In the genomic region with DNA sequence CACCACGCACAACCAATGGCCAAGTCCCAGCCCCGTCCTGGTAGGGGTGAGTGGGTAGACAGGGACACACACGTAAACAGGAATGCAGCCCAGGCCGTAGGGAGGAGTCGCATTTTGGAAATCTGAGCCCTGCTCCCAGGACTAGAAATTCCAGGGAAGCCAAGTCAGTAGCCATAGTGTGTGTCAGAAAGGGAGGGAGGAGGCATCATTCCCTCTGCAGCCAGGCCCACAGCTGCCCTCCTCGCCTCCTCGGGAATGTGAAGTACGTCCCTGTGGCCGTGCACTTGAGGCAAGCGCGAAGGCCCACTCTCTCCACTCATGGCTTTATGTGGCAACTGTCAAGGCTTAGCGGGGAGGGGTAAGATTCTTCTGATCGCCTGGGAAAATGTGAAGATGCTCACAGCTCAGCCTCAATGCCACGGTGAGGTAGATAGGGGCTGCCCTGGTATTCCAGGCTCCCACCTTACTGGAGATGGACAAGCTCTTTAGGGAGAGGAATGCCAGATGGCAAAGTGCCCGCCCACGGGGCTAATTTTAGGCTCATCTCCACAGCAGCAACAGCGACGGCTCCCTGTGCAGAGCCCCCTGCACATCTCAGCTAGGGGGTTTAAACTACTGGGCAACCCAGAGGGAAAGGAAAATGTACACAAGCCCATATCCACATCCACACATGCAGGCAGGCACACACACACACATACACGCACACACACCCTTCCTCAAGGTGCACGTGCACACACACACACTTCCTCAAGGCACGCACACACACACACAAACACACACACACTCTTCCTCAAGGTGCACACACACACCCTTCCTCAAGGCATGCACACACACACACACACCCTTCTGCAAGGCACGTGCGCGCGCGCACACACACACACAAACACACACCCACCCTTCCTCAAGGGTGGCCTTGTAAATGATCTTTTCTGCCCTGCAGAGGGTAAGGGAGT, we compare ENCODE assay signal across 15 cellular contexts.
DNase-seq lines count a peak whose midpoint lies in the region; ATAC-seq, FAIRE-seq and TF ChIP-seq lines count a peak whose summit lies in the region.
"Had no signal": no experiment of that assay in that cellular context is flagged by ENCODE, and none has a peak within 500 bp of the region (broad histone marks: within the 10 kb centered on the region; RNA-seq: fewer than 3 reads in every experiment).

No MANE protein-coding gene starts in this region.

- H3K27me3 ChIP-seq in H7 (ENCODE audit: control insufficient read depth, insufficient read depth, low read length) (no peaks in the 10 kb centered on the region; the same call in 1 of the 2 replicates), spleen (replicated peaks in 1 of 7) (peaks cover 0 to 9% (median 0%) of the 10 kb centered on the region in 7 donors), body of pancreas (no peaks in the 10 kb centered on the region)

- no peaks in the 10 kb centered on the region for H3K36me3 Mint-ChIP-seq in WTC11
- H3K36me3 Mint-ChIP-seq: activated CD4-positive, alpha-beta memory T cell treated with anti-CD3 and anti-CD28 coated beads for 36 hours; activated naive CD8-positive, alpha-beta T cell treated with anti-CD3 and anti-CD28 coated beads, Interleukin-2, amount 10 ng/mL, durations not matched to agents 7 days and 5 days; CD8-positive, alpha-beta T cell had no signal

- no peaks in the 10 kb centered on the region for H3K9me3 ChIP-seq in spleen
- no peaks in the 10 kb centered on the region for H3K9me3 ChIP-seq in body of pancreas

- peak overlapping the region in 5 of 8 donors; percentile 36 to 76 (median 46) for H3K27ac ChIP-seq in spleen
- H3K27ac ChIP-seq in body of pancreas, result no peak overlapping the region

- no peak overlapping the region for H3K4me3 Mint-ChIP-seq in WTC11
- H3K4me3 Mint-ChIP-seq: activated CD4-positive, alpha-beta memory T cell treated with anti-CD3 and anti-CD28 coated beads for 36 hours; activated naive CD8-positive, alpha-beta T cell treated with anti-CD3 and anti-CD28 coated beads, Interleukin-2, amount 10 ng/mL, durations not matched to agents 7 days and 5 days; CD8-positive, alpha-beta T cell had no signal

- POLR2A ChIA-PET in WTC11 (lab: Charles Lee), result interaction anchor here (0.5 kb wide), 1 partner anchor 90 kb away, joined by 10 read pairs; no protein-coding TSS in a partner anchor

- CTCF ChIA-PET in WTC11 (lab: Charles Lee), result no interaction called here

- H3K4me1 ChIP-seq in spleen (peaks cover 0 to 23% (median 0%) of the 10 kb centered on the region in 6 donors), body of pancreas (peaks cover 30% of the 10 kb centered on the region)

- no peak for FAIRE-seq in GM19239 (lab: Jason Lieb, UNC)
- FAIRE-seq: GM12878 had no signal

- H3K36me3 ChIP-seq in H7 (replicated peaks; ENCODE audit: control insufficient read depth, insufficient read depth, low read length) (no peaks in the 10 kb centered on the region), spleen (no peaks in the 10 kb centered on the region), body of pancreas (replicated peaks in 1 of 2; ENCODE audit: insufficient read depth in 1 of 2, low read depth in 2 of 2) (no peaks in the 10 kb centered on the region)

- H3K27me3 Mint-ChIP-seq in WTC11 (ENCODE audit: low read depth), result no peaks in the 10 kb centered on the region

- no peak for TF ChIP-seq CTCF in WTC11 (IDR thresholded peaks at IDR 0.05)
- no peak for TF ChIP-seq CTCF in spleen (IDR thresholded peaks at IDR 0.05 in 8 of 11, conservative IDR thresholded peaks at IDR 0.05 in 3 of 11)
- no peak for TF ChIP-seq CTCF in body of pancreas (IDR thresholded peaks at IDR 0.05)

- WGBS in spleen, 5 donors, result 68 to 81% (median 79%) methylated on average over 26 of the region's 26 CpGs
- 78 to 91% methylated on average over 18 to 24 of the region's 26 CpGs for WGBS in body of pancreas, 2 donors

- H3K9me3 Mint-ChIP-seq in WTC11, result no peaks in the 10 kb centered on the region
- H3K9me3 Mint-ChIP-seq: activated CD4-positive, alpha-beta memory T cell treated with anti-CD3 and anti-CD28 coated beads for 36 hours; activated naive CD8-positive, alpha-beta T cell treated with anti-CD3 and anti-CD28 coated beads, Interleukin-2, amount 10 ng/mL, durations not matched to agents 7 days and 5 days; CD8-positive, alpha-beta T cell had no signal

- peak; percentile 73 for DNase-seq in H7
- DNase-seq in WTC11 (ENCODE audit: low spot score), result peak; percentile 28
- DNase-seq in left cardiac atrium, result peak; percentile 68
- no peak for DNase-seq in spleen
- no peak for DNase-seq in cerebellum (ENCODE audit: low spot score)
- DNase-seq in body of pancreas, result no peak
- no peak for DNase-seq in GM19239 (ENCODE audit: insufficient read length, low spot score)
- DNase-seq: activated CD4-positive, alpha-beta memory T cell treated with anti-CD3 and anti-CD28 coated beads for 36 hours; activated naive CD8-positive, alpha-beta T cell treated with anti-CD3 and anti-CD28 coated beads, Interleukin-2, amount 10 ng/mL, durations not matched to agents 7 days and 5 days; CD8-positive, alpha-beta T cell; NCI-H526 treated with DMSO at 0.1 percent for 48 hours; T-helper 1 cell had no signal

- H3K4me3 ChIP-seq in H7 (ENCODE audit: insufficient read depth, low read depth, low read length) (no peak overlapping the region), spleen (no peak overlapping the region), body of pancreas (no peak overlapping the region)
- H3K4me3 ChIP-seq: GM12878, lung had no signal

- H3K4me1 Mint-ChIP-seq in WTC11, result peaks cover 34% of the 10 kb centered on the region
- H3K4me1 Mint-ChIP-seq: activated naive CD8-positive, alpha-beta T cell treated with anti-CD3 and anti-CD28 coated beads, Interleukin-2, amount 10 ng/mL, durations not matched to agents 7 days and 5 days had no signal

- intact Hi-C loops in left cardiac atrium (cut with DNase I), result no loop called here
- intact Hi-C loops in spleen (cut with DNase I; ENCODE audit: low total_unique reads), result no loop called here
- intact Hi-C loops in body of pancreas (cut with DNase I), result no loop called here

- peak; percentile 80 for ATAC-seq in WTC11
- peak; percentile 39 to 42 for ATAC-seq in left cardiac atrium
- ATAC-seq in body of pancreas, result no peak
- no peak for ATAC-seq in GM19397 (IDR thresholded peaks at IDR 0.05; ENCODE audit: unreplicated experiment)
- ATAC-seq: CD8-positive, alpha-beta T cell; GM12878 had no signal

- TF ChIP-seq POLR2A in spleen (IDR thresholded peaks at IDR 0.05), result no peak
- TF ChIP-seq POLR2A in body of pancreas (IDR thresholded peaks at IDR 0.05), result no peak

- peak overlapping the region; percentile 84 for H3K27ac Mint-ChIP-seq in WTC11
- H3K27ac Mint-ChIP-seq: activated CD4-positive, alpha-beta memory T cell treated with anti-CD3 and anti-CD28 coated beads for 36 hours; activated naive CD8-positive, alpha-beta T cell treated with anti-CD3 and anti-CD28 coated beads, Interleukin-2, amount 10 ng/mL, durations not matched to agents 7 days and 5 days; CD8-positive, alpha-beta T cell had no signal

TF ChIP-seq in WTC11, 78 proteins besides CTCF, POLR2A, EP300 and RAD21 (continues in another document):
- TF ChIP-seq, protein P1, sequence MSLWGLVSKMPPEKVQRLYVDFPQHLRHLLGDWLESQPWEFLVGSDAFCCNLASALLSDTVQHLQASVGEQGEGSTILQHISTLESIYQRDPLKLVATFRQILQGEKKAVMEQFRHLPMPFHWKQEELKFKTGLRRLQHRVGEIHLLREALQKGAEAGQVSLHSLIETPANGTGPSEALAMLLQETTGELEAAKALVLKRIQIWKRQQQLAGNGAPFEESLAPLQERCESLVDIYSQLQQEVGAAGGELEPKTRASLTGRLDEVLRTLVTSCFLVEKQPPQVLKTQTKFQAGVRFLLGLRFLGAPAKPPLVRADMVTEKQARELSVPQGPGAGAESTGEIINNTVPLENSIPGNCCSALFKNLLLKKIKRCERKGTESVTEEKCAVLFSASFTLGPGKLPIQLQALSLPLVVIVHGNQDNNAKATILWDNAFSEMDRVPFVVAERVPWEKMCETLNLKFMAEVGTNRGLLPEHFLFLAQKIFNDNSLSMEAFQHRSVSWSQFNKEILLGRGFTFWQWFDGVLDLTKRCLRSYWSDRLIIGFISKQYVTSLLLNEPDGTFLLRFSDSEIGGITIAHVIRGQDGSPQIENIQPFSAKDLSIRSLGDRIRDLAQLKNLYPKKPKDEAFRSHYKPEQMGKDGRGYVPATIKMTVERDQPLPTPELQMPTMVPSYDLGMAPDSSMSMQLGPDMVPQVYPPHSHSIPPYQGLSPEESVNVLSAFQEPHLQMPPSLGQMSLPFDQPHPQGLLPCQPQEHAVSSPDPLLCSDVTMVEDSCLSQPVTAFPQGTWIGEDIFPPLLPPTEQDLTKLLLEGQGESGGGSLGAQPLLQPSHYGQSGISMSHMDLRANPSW (CRISPR knock-in tag; conservative IDR thresholded peaks at IDR 0.05; ENCODE audit: low read depth), result no peak
- no peak for TF ChIP-seq FOXP1 (CRISPR knock-in tag; IDR thresholded peaks at IDR 0.05; ENCODE audit: borderline replicate concordance)
- no peak for TF ChIP-seq IRF2 (CRISPR knock-in tag; IDR thresholded peaks at IDR 0.05; ENCODE audit: borderline replicate concordance, low read depth)
- no peak for TF ChIP-seq TCF7 (CRISPR knock-in tag; IDR thresholded peaks at IDR 0.05; ENCODE audit: low read depth)
- TF ChIP-seq ESRRA (CRISPR knock-in tag; IDR thresholded peaks at IDR 0.05; ENCODE audit: borderline replicate concordance), result no peak
- TF ChIP-seq, protein P2, sequence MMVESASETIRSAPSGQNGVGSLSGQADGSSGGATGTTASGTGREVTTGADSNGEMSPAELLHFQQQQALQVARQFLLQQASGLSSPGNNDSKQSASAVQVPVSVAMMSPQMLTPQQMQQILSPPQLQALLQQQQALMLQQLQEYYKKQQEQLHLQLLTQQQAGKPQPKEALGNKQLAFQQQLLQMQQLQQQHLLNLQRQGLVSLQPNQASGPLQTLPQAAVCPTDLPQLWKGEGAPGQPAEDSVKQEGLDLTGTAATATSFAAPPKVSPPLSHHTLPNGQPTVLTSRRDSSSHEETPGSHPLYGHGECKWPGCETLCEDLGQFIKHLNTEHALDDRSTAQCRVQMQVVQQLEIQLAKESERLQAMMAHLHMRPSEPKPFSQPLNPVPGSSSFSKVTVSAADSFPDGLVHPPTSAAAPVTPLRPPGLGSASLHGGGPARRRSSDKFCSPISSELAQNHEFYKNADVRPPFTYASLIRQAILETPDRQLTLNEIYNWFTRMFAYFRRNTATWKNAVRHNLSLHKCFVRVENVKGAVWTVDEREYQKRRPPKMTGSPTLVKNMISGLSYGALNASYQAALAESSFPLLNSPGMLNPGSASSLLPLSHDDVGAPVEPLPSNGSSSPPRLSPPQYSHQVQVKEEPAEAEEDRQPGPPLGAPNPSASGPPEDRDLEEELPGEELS (CRISPR knock-in tag; IDR thresholded peaks at IDR 0.05), result no peak
- TF ChIP-seq, protein P3, sequence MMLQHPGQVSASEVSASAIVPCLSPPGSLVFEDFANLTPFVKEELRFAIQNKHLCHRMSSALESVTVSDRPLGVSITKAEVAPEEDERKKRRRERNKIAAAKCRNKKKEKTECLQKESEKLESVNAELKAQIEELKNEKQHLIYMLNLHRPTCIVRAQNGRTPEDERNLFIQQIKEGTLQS (CRISPR knock-in tag; conservative IDR thresholded peaks at IDR 0.05), result no peak

Comparison
In these comparisons a context has a peak if more than half of its experiments do, and no peak if none do; other contexts are left out.
1. DNase-seq: peak in H7 (single experiment), WTC11 (single experiment) and left cardiac atrium (single experiment); none in spleen (single experiment), cerebellum (single experiment), body of pancreas (0 of 4) and GM19239 (single experiment).
2. ATAC-seq: peak in WTC11 (single experiment) and left cardiac atrium (2 of 2); none in body of pancreas (single experiment) and GM19397 (single experiment).
3. H3K27ac ChIP-seq: peak in spleen (5 of 8); none in body of pancreas (0 of 4).